Comparison of ENCODE assay signal across 26 cellular contexts in genomic region chr12:112851024-112851777, GRCh38. TPM values are rescaled to one million over a fixed set of nuclear protein-coding genes. Genes with fewer than 3 reads are reported as not detected.
"Had no signal": no experiment of that assay in that cellular context is flagged by ENCODE, and none has a peak within 500 bp of the region (broad histone marks: within the 10 kb centered on the region; RNA-seq: fewer than 3 reads in every experiment).

No MANE protein-coding gene starts in this region.

- H3K27me3 ChIP-seq: thyroid gland had no signal

- H3K4me1 ChIP-seq: foreskin keratinocyte, heart right ventricle, pancreas, psoas muscle, sigmoid colon, thyroid gland, upper lobe of right lung had no signal

- H3K36me3 ChIP-seq: heart right ventricle, pancreas, sigmoid colon, thyroid gland, upper lobe of right lung had no signal

- H3K4me3 ChIP-seq: heart right ventricle, pancreas, psoas muscle, sigmoid colon, thyroid gland, upper lobe of right lung had no signal

- H3K27ac ChIP-seq: foreskin keratinocyte, heart right ventricle, pancreas, psoas muscle, sigmoid colon, thyroid gland, upper lobe of right lung had no signal

- DNase-seq: activated CD4-positive, alpha-beta T cell treated with anti-CD3 and anti-CD28 coated beads for 4 hours; activated CD4-positive, alpha-beta T cell treated with anti-CD3 and anti-CD28 coated beads, Interleukin-2, amount 50 U/mL, for 4 hours; activated CD4-positive, CD25-positive, alpha-beta regulatory T cell; activated CD8-positive, alpha-beta memory T cell treated with anti-CD3 and anti-CD28 coated beads for 24 hours; activated effector memory CD4-positive, alpha-beta T cell treated with Interleukin-2 at 50 U/mL for 16 hours; activated naive CD4-positive, alpha-beta T cell treated with Interleukin-2 at 50 U/mL for 16 hours; cortex of kidney; foreskin keratinocyte; heart right ventricle; naive thymus-derived CD8-positive, alpha-beta T cell; pancreas; psoas muscle; sigmoid colon; small intestine; stimulated activated CD4-positive, alpha-beta T cell treated with anti-CD3 and anti-CD28 coated beads, Interleukin-4, amount 100 ng/mL, for 4 hours; stimulated activated CD8-positive, alpha-beta memory T cell treated with anti-CD3 and anti-CD28 coated beads, Interleukin-4, amount 100 ng/mL, for 48 hours; stimulated activated naive CD8-positive, alpha-beta T cell treated with anti-CD3 and anti-CD28 coated beads, Interleukin-15, amount 100 ng/mL, for 72 hours; T-helper 1 cell; thyroid gland; upper lobe of right lung had no signal

- FAIRE-seq: pancreas, small intestine had no signal

- ATAC-seq: esophagus mucosa; foreskin keratinocyte; heart right ventricle; naive thymus-derived CD8-positive, alpha-beta T cell; pancreas; psoas muscle; stimulated activated memory B cell treated with anti-CD40 and anti-IgM and Interleukin-4, amounts not matched to agents 10 μg/mL and 1 μg/mL and 100 μg/mL, for 72 hours; stimulated activated naive CD8-positive, alpha-beta T cell treated with anti-CD3 and anti-CD28 coated beads, Interleukin-15, amount 100 ng/mL, for 72 hours; upper lobe of right lung had no signal

- H3K9me3 ChIP-seq: heart right ventricle, pancreas, psoas muscle, sigmoid colon, thyroid gland, upper lobe of right lung had no signal

RNA-seq across cellular contexts. Expression of gene OAS1, which starts 55.6 kb away (rescaled TPM):
- total RNA-seq: neural crest cell had no signal

RNA-seq across cellular contexts. Expression of gene RPH3A, which starts 59.7 kb away (rescaled TPM):
- total RNA-seq: esophagus mucosa; foreskin keratinocyte; glomerular endothelial cell; kidney epithelial cell; lower leg skin; naive thymus-derived CD8-positive, alpha-beta T cell; neural crest cell; thyroid gland had no signal
- polyA plus RNA-seq: foreskin keratinocyte; naive thymus-derived CD8-positive, alpha-beta T cell had no signal
